In genomic region chr15:76203346-76203745, GRCh38 we compare ENCODE assay signal across 26 cellular contexts.
"Had no signal": no experiment of that assay in that cellular context is flagged by ENCODE, and none has a peak within 500 bp of the region (broad histone marks: within the 10 kb centered on the region; RNA-seq: fewer than 3 reads in every experiment).

No MANE protein-coding gene starts in this region.

- H3K9me3 Mint-ChIP-seq: effector memory CD8-positive, alpha-beta T cell; naive thymus-derived CD8-positive, alpha-beta T cell; nephron progenitor cell; stimulated activated memory B cell treated with anti-CD40 and anti-IgM and Interleukin-4, amounts not matched to agents 10 μg/mL and 1 μg/mL and 100 μg/mL, for 72 hours; type B pancreatic cell had no signal

- H3K4me1 Mint-ChIP-seq: stimulated activated memory B cell treated with anti-CD40 and anti-IgM and Interleukin-4, amounts not matched to agents 10 μg/mL and 1 μg/mL and 100 μg/mL, for 72 hours had no signal

- H3K4me3 Mint-ChIP-seq: effector memory CD8-positive, alpha-beta T cell; naive thymus-derived CD8-positive, alpha-beta T cell; nephron progenitor cell; stimulated activated memory B cell treated with anti-CD40 and anti-IgM and Interleukin-4, amounts not matched to agents 10 μg/mL and 1 μg/mL and 100 μg/mL, for 72 hours; type B pancreatic cell had no signal

- H3K27me3 Mint-ChIP-seq: effector memory CD8-positive, alpha-beta T cell; naive thymus-derived CD8-positive, alpha-beta T cell; progenitor cell of endocrine pancreas; stimulated activated memory B cell treated with anti-CD40 and anti-IgM and Interleukin-4, amounts not matched to agents 10 μg/mL and 1 μg/mL and 100 μg/mL, for 72 hours; type B pancreatic cell had no signal

- ATAC-seq: effector memory CD8-positive, alpha-beta T cell; heart right ventricle; left cardiac atrium; left lung; naive thymus-derived CD8-positive, alpha-beta T cell; pancreas; right lobe of liver; stimulated activated memory B cell treated with anti-CD40 and anti-IgM and Interleukin-4, amounts not matched to agents 10 μg/mL and 1 μg/mL and 100 μg/mL, for 72 hours; stimulated activated naive CD8-positive, alpha-beta T cell treated with anti-CD3 and anti-CD28 coated beads, Interleukin-15, Interleukin-2, amounts not matched to agents 100 U/mL and 50 U/mL, for 24 hours had no signal

- DNase-seq: dermis blood vessel endothelial cell; effector memory CD8-positive, alpha-beta T cell; erythroblast; esophagus squamous epithelium; foreskin melanocyte; glutamatergic neuron; heart right ventricle; hippocampal formation; mammary epithelial cell; mesendoderm; naive thymus-derived CD8-positive, alpha-beta T cell; nephron progenitor cell; small intestine; stimulated activated CD4-positive, alpha-beta T cell treated with anti-CD3 and anti-CD28 coated beads, Interleukin-12 subunit alpha, Interleukin-12 subunit beta, amount 100 ng/mL, for 4 hours; stimulated activated CD4-positive, alpha-beta T cell treated with anti-CD3 and anti-CD28 coated beads, Interleukin-1b, Interleukin-23, amount 100 ng/mL, for 48 hours; stimulated activated CD4-positive, alpha-beta T cell treated with anti-CD3 and anti-CD28 coated beads, Interleukin-4, amount 100 ng/mL, for 1 hour; stimulated activated naive CD8-positive, alpha-beta T cell treated with anti-CD3 and anti-CD28 coated beads, Interleukin-15, Interleukin-2, amounts not matched to agents 100 U/mL and 50 U/mL, for 24 hours; substantia nigra; testis had no signal

- H3K27ac Mint-ChIP-seq: nephron progenitor cell; progenitor cell of endocrine pancreas; stimulated activated memory B cell treated with anti-CD40 and anti-IgM and Interleukin-4, amounts not matched to agents 10 μg/mL and 1 μg/mL and 100 μg/mL, for 72 hours; type B pancreatic cell had no signal
